In the genomic region with DNA sequence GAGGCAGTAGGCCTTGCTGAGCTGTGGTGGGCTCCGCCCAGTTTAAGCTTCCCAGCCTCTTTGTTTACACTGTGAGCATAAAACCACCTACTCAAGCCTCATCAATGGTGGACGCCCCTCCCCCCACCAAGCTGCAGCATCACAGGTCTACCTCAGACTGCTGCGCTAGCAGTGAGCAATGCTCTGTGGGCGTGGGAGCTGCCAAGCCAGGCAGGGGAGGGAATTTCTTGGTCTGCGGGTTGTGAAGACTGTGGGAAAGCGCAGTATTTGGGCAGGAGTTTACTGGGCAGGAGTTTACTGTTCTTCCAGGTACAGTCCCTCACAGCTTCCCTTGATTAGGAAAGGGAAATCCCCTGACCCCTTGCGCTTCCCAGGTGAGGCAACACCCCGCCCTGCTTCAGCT, we compare ENCODE assay signal across 11 cellular contexts.
DNase-seq lines count a peak whose midpoint lies in the region; ATAC-seq and TF ChIP-seq lines count a peak whose summit lies in the region.
"Had no signal": no experiment of that assay in that cellular context is flagged by ENCODE, and none has a peak within 500 bp of the region (broad histone marks: within the 10 kb centered on the region; RNA-seq: fewer than 3 reads in every experiment).

No MANE protein-coding gene starts in this region.

- intact Hi-C loops in prostate gland (cut with DNase I), result no loop called here

- H4K20me1 ChIP-seq in GM23338 (replicated peaks; ENCODE audit: insufficient read depth), result no peaks in the 10 kb centered on the region

- H3K27ac ChIP-seq in GM23338 (ENCODE audit: low read depth) (no peak overlapping the region), prostate gland (no peak overlapping the region)
- H3K27ac ChIP-seq: sigmoid colon, thyroid gland had no signal

- H3K4me1 Mint-ChIP-seq in GM23338 (peaks cover 10% of the 10 kb centered on the region), neural crest cell (peaks cover 23% of the 10 kb centered on the region)

- H3K27me3 ChIP-seq in GM23338 (ENCODE audit: insufficient read depth), result no peaks in the 10 kb centered on the region
- H3K27me3 ChIP-seq in prostate gland (replicated peaks; ENCODE audit: insufficient read depth), result no peaks in the 10 kb centered on the region
- H3K27me3 ChIP-seq: sigmoid colon, thyroid gland had no signal

- H2AFZ ChIP-seq in GM23338, result peak overlapping the region; percentile 91

- DNase-seq in GM23338 (ENCODE audit: low spot score) (peak; percentile 88), NCI-H510A (lab: John Stamatoyannopoulos, UW) (peak; percentile 86), astrocyte of the cerebellum (ENCODE audit: low read depth) (peak; percentile 19), neural crest cell (ENCODE audit: low read depth, low spot score) (peak; percentile 37), prostate gland (ENCODE audit: low spot score) (no peak), medulla oblongata (ENCODE audit: extremely low spot score) (no peak), HPDE6-E6E7 (ENCODE audit: extremely low spot score) (no peak), AG08395 (ENCODE audit: low spot score) (no peak)
- DNase-seq: hypothalamus, sigmoid colon had no signal

- H3K4me2 ChIP-seq in GM23338, result peak overlapping the region; percentile 70

- in situ Hi-C loops in astrocyte of the cerebellum (cut with HindIII; ENCODE audit: low sequenced_read_pairs), result no loop called here

- no peaks in the 10 kb centered on the region for H3K9me3 ChIP-seq in prostate gland
- H3K9me3 ChIP-seq: sigmoid colon, thyroid gland had no signal

- no peaks in the 10 kb centered on the region for H3K36me3 Mint-ChIP-seq in GM23338 (ENCODE audit: low read depth)
- peaks cover 12% of the 10 kb centered on the region for H3K36me3 Mint-ChIP-seq in neural crest cell (ENCODE audit: low read depth)

- H3K4me3 Mint-ChIP-seq in GM23338 (peak overlapping the region; percentile 50; the same call in 2 of the 3 replicates), neural crest cell (no peak overlapping the region)

- ATAC-seq in GM23338, result peak; percentile 96

- H3K9me3 Mint-ChIP-seq in GM23338, result peaks cover 18% of the 10 kb centered on the region
- H3K9me3 Mint-ChIP-seq in neural crest cell, result peaks cover 7% of the 10 kb centered on the region

- TF ChIP-seq CTCF in GM23338 (conservative IDR thresholded peaks at IDR 0.05; ENCODE audit: low read depth in 2 of 2) (no peak), astrocyte of the cerebellum (IDR thresholded peaks at IDR 0.05; ENCODE audit: low read depth, low read length, missing control alignments) (no peak), neural crest cell (conservative IDR thresholded peaks at IDR 0.05) (no peak), prostate gland (IDR thresholded peaks at IDR 0.05) (no peak)

- H3K27ac Mint-ChIP-seq in GM23338, result peak overlapping the region; percentile 77; the same call in 1 of the 2 replicates
- H3K27ac Mint-ChIP-seq in neural crest cell (ENCODE audit: unreplicated experiment), result peak overlapping the region; percentile 63

- H3K4me3 ChIP-seq in GM23338 (peak overlapping the region; percentile 34), astrocyte of the cerebellum (ENCODE audit: low read depth, low read length) (no peak overlapping the region), prostate gland (no peak overlapping the region)
- H3K4me3 ChIP-seq: sigmoid colon, thyroid gland had no signal

- no peaks in the 10 kb centered on the region for H3F3A ChIP-seq in GM23338 (replicated peaks; ENCODE audit: low read depth)

- no peak for TF ChIP-seq POLR2A in prostate gland (IDR thresholded peaks at IDR 0.05)

- H3K79me2 ChIP-seq in GM23338 (replicated peaks; ENCODE audit: insufficient read depth), result no peaks in the 10 kb centered on the region

- WGBS in prostate gland, result 61% methylated on average over 8 of the region's 8 CpGs

- no peaks in the 10 kb centered on the region for H3K36me3 ChIP-seq in GM23338 (ENCODE audit: insufficient read depth)
- H3K36me3 ChIP-seq in prostate gland, result no peaks in the 10 kb centered on the region
- H3K36me3 ChIP-seq: sigmoid colon, thyroid gland had no signal

- no peaks in the 10 kb centered on the region for H3K9me2 ChIP-seq in GM23338 (ENCODE audit: insufficient read depth)

- H3K27me3 Mint-ChIP-seq in GM23338 (ENCODE audit: insufficient read depth, low read depth, poor library complexity) (peaks cover 3% of the 10 kb centered on the region), neural crest cell (ENCODE audit: low read depth) (no peaks in the 10 kb centered on the region)

- H3K4me1 ChIP-seq in GM23338 (ENCODE audit: insufficient read depth) (peaks cover 7% of the 10 kb centered on the region), prostate gland (replicated peaks) (no peaks in the 10 kb centered on the region)
- H3K4me1 ChIP-seq: sigmoid colon, thyroid gland had no signal

TF ChIP-seq in GM23338, 12 proteins besides CTCF, POLR2A, EP300 and RAD21 (continues in another document):
- TF ChIP-seq ZNF331 (CRISPR knock-in tag; IDR thresholded peaks at IDR 0.05; ENCODE audit: low read depth) (peak; percentile 87), EZH2 (IDR thresholded peaks at IDR 0.05; ENCODE audit: low read depth, unreplicated experiment) (no peak), EZH2phosphoT487 (IDR thresholded peaks at IDR 0.05; ENCODE audit: unreplicated experiment) (no peak), POLR2AphosphoS5 (IDR thresholded peaks at IDR 0.05; ENCODE audit: low read depth) (no peak), ZNF114 (CRISPR knock-in tag; IDR thresholded peaks at IDR 0.05) (no peak), STAT1 (IDR thresholded peaks at IDR 0.05; ENCODE audit: unreplicated experiment) (no peak), JUNB (IDR thresholded peaks at IDR 0.05; ENCODE audit: unreplicated experiment) (no peak)
- TF ChIP-seq, protein P1, sequence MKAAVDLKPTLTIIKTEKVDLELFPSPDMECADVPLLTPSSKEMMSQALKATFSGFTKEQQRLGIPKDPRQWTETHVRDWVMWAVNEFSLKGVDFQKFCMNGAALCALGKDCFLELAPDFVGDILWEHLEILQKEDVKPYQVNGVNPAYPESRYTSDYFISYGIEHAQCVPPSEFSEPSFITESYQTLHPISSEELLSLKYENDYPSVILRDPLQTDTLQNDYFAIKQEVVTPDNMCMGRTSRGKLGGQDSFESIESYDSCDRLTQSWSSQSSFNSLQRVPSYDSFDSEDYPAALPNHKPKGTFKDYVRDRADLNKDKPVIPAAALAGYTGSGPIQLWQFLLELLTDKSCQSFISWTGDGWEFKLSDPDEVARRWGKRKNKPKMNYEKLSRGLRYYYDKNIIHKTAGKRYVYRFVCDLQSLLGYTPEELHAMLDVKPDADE (IDR thresholded peaks at IDR 0.05), result no peak
- TF ChIP-seq, protein P2, sequence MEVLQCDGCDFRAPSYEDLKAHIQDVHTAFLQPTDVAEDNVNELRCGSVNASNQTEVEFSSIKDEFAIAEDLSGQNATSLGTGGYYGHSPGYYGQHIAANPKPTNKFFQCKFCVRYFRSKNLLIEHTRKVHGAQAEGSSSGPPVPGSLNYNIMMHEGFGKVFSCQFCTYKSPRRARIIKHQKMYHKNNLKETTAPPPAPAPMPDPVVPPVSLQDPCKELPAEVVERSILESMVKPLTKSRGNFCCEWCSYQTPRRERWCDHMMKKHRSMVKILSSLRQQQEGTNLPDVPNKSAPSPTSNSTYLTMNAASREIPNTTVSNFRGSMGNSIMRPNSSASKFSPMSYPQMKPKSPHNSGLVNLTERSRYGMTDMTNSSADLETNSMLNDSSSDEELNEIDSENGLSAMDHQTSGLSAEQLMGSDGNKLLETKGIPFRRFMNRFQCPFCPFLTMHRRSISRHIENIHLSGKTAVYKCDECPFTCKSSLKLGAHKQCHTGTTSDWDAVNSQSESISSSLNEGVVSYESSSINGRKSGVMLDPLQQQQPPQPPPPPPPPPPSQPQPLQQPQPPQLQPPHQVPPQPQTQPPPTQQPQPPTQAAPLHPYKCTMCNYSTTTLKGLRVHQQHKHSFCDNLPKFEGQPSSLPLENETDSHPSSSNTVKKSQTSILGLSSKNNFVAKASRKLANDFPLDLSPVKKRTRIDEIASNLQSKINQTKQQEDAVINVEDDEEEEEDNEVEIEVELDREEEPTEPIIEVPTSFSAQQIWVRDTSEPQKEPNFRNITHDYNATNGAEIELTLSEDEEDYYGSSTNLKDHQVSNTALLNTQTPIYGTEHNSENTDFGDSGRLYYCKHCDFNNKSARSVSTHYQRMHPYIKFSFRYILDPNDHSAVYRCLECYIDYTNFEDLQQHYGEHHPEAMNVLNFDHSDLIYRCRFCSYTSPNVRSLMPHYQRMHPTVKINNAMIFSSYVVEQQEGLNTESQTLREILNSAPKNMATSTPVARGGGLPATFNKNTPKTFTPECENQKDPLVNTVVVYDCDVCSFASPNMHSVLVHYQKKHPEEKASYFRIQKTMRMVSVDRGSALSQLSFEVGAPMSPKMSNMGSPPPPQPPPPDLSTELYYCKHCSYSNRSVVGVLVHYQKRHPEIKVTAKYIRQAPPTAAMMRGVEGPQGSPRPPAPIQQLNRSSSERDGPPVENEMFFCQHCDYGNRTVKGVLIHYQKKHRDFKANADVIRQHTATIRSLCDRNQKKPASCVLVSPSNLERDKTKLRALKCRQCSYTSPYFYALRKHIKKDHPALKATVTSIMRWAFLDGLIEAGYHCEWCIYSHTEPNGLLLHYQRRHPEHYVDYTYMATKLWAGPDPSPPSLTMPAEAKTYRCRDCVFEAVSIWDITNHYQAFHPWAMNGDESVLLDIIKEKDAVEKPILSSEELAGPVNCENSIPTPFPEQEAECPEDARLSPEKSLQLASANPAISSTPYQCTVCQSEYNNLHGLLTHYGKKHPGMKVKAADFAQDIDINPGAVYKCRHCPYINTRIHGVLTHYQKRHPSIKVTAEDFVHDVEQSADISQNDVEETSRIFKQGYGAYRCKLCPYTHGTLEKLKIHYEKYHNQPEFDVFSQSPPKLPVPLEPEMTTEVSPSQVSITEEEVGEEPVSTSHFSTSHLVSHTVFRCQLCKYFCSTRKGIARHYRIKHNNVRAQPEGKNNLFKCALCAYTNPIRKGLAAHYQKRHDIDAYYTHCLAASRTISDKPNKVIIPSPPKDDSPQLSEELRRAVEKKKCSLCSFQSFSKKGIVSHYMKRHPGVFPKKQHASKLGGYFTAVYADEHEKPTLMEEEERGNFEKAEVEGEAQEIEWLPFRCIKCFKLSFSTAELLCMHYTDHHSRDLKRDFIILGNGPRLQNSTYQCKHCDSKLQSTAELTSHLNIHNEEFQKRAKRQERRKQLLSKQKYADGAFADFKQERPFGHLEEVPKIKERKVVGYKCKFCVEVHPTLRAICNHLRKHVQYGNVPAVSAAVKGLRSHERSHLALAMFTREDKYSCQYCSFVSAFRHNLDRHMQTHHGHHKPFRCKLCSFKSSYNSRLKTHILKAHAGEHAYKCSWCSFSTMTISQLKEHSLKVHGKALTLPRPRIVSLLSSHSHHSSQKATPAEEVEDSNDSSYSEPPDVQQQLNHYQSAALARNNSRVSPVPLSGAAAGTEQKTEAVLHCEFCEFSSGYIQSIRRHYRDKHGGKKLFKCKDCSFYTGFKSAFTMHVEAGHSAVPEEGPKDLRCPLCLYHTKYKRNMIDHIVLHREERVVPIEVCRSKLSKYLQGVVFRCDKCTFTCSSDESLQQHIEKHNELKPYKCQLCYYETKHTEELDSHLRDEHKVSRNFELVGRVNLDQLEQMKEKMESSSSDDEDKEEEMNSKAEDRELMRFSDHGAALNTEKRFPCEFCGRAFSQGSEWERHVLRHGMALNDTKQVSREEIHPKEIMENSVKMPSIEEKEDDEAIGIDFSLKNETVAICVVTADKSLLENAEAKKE (CRISPR knock-in tag; IDR thresholded peaks at IDR 0.05), result 0 out of 2 replicates have a peak, but pooled peaks have one; percentile 28

Comparison
In these comparisons a context has a peak if more than half of its experiments do, and no peak if none do; other contexts are left out.
1. DNase-seq: peak in GM23338 (single experiment), NCI-H510A (single experiment), astrocyte of the cerebellum (single experiment) and neural crest cell (single experiment); none in prostate gland (single experiment), medulla oblongata (single experiment), HPDE6-E6E7 (single experiment) and AG08395 (single experiment).